ENCODE assay signal across 9 cellular contexts in the genomic region with DNA sequence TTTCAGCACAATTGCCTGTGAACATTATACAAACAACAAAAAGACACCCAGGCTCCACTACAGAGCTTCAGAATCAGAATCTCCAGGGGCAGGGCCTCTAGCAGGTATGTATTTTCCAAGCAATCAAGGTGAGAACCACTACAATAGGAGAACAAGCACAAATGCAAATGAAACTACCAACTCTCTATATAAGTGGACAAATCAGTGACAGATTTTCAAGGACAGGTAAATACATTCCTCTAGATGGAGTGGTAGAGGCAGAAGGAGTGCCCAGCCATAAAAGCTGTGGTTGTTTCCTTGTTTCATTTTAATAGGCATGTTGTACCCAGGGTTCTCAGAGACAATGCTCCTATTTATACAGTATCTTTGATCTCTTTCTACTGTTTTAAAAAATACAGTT. TPM values are rescaled to one million over a fixed set of nuclear protein-coding genes. Genes with fewer than 3 reads are reported as not detected.
A peak's percentile ranks its signal among the peaks of the same experiment; 100 is the strongest.
DNase-seq lines count a peak whose midpoint lies in the region; TF ChIP-seq lines count a peak whose summit lies in the region.
"Had no signal": no experiment of that assay in that cellular context is flagged by ENCODE, and none has a peak within 500 bp of the region (broad histone marks: within the 10 kb centered on the region; RNA-seq: fewer than 3 reads in every experiment).

No MANE protein-coding gene starts in this region.

- intact Hi-C loops in dorsolateral prefrontal cortex (cut with DNase I), result no loop called here

- DNase-seq in GM06990 (ENCODE audit: extremely low read depth, insufficient read length) (no peak), NCI-H2196 treated with DMSO at 0.1 percent for 48 hours (lab: John Stamatoyannopoulos, UW; ENCODE audit: unreplicated experiment) (peak; percentile 21), dorsolateral prefrontal cortex (no peak), pons (ENCODE audit: low spot score) (peak; percentile 78), AML-193 (lab: John Stamatoyannopoulos, UW) (no peak)
- DNase-seq in stimulated activated naive CD4-positive, alpha-beta T cell (lab: John Stamatoyannopoulos, UW), result no peak
- DNase-seq in activated CD4-positive, alpha-beta T cell treated with anti-CD3 and anti-CD28 coated beads, Interleukin-2, amount 50 U/mL, for 48 hours, result no peak
- DNase-seq: NK-92 treated with Interleukin-12 subunit alpha and Interleukin-12 subunit beta, amount 100 ng/mL, for 24 hours; ovary had no signal

- peak; percentile 4 for TF ChIP-seq CTCF in GM06990 (IDR thresholded peaks at IDR 0.05; ENCODE audit: insufficient read depth, low read length, poor library complexity, severe bottlenecking)
- TF ChIP-seq CTCF in dorsolateral prefrontal cortex (IDR thresholded peaks at IDR 0.05 in 54 of 56, conservative IDR thresholded peaks at IDR 0.05 in 2 of 56; ENCODE audit: low read depth in 1 of 56, partially characterized antibody in 56 of 56), result peak in 13 of 56 donors; percentile 8 to 32 (median 17)

- peaks cover 19% of the 10 kb centered on the region for H3K36me3 ChIP-seq in GM06990 (ENCODE audit: control insufficient read depth, insufficient read depth, low read length)
- H3K36me3 ChIP-seq: ovary had no signal

- no peak overlapping the region for H3K4me3 ChIP-seq in GM06990 (replicated peaks; ENCODE audit: low read depth, low read length)
- peak overlapping the region in 1 of 59 donors; percentile 9 for H3K4me3 ChIP-seq in dorsolateral prefrontal cortex
- H3K4me3 ChIP-seq: ovary had no signal

- H3K27ac ChIP-seq in dorsolateral prefrontal cortex, result peak overlapping the region in 54 of 59 donors; percentile 0 to 86 (median 70)
- H3K27ac ChIP-seq: ovary had no signal

- H3K27me3 ChIP-seq in GM06990 (replicated peaks; ENCODE audit: control insufficient read depth, insufficient read depth, low read length) (no peaks in the 10 kb centered on the region), dorsolateral prefrontal cortex (no peaks in the 10 kb centered on the region)
- H3K27me3 ChIP-seq: ovary had no signal

RNA-seq across cellular contexts. Expression of a gene that starts 20.1 kb away (rescaled TPM):
- total RNA-seq in dorsolateral prefrontal cortex, result 1 to 10 TPM in 110 of 120 experiments, under 1 TPM in 10; 0.59 to 6.5 (median 2.2) TPM

RNA-seq across cellular contexts. Expression of a gene that starts 42.4 kb away (rescaled TPM):
- 100 to 1,000 TPM in 10 of 120 experiments, 10 to 100 TPM in 110; 67.0 to 120 (median 87.2) TPM for total RNA-seq in dorsolateral prefrontal cortex

RNA-seq across cellular contexts. Expression of a gene that starts 44.0 kb away (rescaled TPM):
- total RNA-seq in dorsolateral prefrontal cortex, result 10 to 100 TPM; 10.8 to 25.2 (median 17.7) TPM

Comparison
In these comparisons a context has a peak if more than half of its experiments do, and no peak if none do; other contexts are left out.
1. DNase-seq: peak in NCI-H2196 treated with DMSO at 0.1 percent for 48 hours (single experiment) and pons (single experiment); none in GM06990 (single experiment), dorsolateral prefrontal cortex (0 of 10), AML-193 (0 of 2), stimulated activated naive CD4-positive, alpha-beta T cell (0 of 6) and activated CD4-positive, alpha-beta T cell treated with anti-CD3 and anti-CD28 coated beads, Interleukin-2, amount 50 U/mL, for 48 hours (0 of 2).